ENCODE assay signal across 1 cellular context in the genomic region with DNA sequence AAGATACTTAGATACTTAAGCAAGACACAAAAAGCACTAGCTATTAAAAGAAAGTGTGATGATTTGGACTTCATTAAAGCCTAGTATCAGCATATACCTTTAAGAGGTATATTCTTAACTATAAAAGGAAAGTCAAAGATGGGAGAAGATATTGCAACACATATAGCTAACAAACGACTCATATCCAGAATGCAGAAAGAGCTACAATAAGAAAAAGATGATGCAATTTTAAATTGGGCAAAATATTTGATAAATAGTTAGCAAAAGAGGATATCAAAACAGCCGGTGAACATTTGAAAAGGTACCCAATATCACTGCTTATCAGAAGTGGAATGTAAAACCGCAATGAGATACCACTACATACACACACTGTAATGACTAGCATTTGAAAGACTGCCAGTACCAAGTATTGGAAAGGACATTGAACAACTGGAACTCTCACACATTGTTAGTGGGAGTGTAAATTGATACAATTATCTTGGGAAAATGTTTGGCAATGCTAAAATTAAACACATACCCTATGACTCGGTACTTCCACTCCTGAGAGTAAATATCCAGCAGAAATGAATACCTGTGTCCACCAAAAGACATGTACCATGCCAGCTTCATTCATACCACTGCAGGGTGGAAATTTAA.
TF ChIP-seq lines count a peak whose summit lies in the region.

No MANE protein-coding gene starts in this region.

TF ChIP-seq in IMR-90, 13 proteins besides CTCF, POLR2A, EP300 and RAD21:
- TF ChIP-seq MXI1 (IDR thresholded peaks at IDR 0.05; ENCODE audit: borderline replicate concordance, low read depth, low read length) (no peak), BHLHE40 (IDR thresholded peaks at IDR 0.05; ENCODE audit: low read depth, low read length) (no peak), CEBPB (IDR thresholded peaks at IDR 0.05; ENCODE audit: low read depth, low read length) (peak; percentile 91), FOS (IDR thresholded peaks at IDR 0.05; ENCODE audit: low read depth, low read length) (no peak), SMC3 (IDR thresholded peaks at IDR 0.05; ENCODE audit: low read depth, low read length) (no peak)
- TF ChIP-seq, protein P1, sequence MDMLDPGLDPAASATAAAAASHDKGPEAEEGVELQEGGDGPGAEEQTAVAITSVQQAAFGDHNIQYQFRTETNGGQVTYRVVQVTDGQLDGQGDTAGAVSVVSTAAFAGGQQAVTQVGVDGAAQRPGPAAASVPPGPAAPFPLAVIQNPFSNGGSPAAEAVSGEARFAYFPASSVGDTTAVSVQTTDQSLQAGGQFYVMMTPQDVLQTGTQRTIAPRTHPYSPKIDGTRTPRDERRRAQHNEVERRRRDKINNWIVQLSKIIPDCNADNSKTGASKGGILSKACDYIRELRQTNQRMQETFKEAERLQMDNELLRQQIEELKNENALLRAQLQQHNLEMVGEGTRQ (IDR thresholded peaks at IDR 0.05; ENCODE audit: low read depth, low read length): no peak
